ENCODE assay signal across 1 cellular context in the genomic region with DNA sequence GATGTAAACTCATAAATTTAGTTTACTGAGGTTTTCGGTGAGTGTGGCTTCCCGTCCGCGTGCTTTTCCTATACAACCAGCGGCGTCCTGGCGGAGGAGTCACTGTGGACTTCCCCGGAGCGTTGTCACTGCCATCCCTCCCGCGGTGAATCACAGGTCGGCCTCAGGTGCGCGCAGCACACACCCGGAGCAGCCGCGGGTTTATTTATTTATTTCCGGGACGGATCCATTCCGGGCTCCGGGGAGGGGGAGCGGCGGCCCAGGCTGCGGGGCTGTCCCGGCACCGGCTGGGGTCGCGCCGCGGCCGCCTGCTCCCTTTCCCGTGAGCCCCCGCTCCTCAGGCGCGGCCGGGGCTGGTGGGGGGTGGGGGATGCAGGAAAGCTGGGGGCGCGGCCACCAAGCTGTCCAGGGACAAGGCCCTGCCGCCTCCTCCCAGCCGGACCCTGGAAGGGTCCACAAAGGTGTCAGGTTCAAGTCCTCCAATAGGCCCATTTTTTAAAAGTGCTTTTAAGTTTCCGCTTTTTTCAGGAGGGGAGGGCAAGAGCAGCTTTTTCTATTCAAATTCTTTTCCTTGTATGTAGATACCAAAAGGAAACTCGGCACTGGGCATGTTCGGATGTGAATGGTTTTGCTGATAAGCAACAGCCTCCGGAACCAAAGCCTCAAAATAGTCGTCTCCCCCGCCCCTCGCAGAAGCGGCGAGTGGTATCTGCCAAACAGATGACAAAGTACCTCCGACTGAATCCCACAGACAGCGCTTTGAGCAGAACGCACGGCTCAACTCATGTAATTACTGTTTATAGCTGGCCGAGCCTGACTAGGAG.
A peak's percentile ranks its signal among the peaks of the same experiment; 100 is the strongest.
TF ChIP-seq lines count a peak whose summit lies in the region.

No MANE protein-coding gene starts in this region.

TF ChIP-seq in HepG2, 621 proteins besides CTCF, POLR2A, EP300 and RAD21 (continued from another document and continues in another):
- TF ChIP-seq, protein P1, sequence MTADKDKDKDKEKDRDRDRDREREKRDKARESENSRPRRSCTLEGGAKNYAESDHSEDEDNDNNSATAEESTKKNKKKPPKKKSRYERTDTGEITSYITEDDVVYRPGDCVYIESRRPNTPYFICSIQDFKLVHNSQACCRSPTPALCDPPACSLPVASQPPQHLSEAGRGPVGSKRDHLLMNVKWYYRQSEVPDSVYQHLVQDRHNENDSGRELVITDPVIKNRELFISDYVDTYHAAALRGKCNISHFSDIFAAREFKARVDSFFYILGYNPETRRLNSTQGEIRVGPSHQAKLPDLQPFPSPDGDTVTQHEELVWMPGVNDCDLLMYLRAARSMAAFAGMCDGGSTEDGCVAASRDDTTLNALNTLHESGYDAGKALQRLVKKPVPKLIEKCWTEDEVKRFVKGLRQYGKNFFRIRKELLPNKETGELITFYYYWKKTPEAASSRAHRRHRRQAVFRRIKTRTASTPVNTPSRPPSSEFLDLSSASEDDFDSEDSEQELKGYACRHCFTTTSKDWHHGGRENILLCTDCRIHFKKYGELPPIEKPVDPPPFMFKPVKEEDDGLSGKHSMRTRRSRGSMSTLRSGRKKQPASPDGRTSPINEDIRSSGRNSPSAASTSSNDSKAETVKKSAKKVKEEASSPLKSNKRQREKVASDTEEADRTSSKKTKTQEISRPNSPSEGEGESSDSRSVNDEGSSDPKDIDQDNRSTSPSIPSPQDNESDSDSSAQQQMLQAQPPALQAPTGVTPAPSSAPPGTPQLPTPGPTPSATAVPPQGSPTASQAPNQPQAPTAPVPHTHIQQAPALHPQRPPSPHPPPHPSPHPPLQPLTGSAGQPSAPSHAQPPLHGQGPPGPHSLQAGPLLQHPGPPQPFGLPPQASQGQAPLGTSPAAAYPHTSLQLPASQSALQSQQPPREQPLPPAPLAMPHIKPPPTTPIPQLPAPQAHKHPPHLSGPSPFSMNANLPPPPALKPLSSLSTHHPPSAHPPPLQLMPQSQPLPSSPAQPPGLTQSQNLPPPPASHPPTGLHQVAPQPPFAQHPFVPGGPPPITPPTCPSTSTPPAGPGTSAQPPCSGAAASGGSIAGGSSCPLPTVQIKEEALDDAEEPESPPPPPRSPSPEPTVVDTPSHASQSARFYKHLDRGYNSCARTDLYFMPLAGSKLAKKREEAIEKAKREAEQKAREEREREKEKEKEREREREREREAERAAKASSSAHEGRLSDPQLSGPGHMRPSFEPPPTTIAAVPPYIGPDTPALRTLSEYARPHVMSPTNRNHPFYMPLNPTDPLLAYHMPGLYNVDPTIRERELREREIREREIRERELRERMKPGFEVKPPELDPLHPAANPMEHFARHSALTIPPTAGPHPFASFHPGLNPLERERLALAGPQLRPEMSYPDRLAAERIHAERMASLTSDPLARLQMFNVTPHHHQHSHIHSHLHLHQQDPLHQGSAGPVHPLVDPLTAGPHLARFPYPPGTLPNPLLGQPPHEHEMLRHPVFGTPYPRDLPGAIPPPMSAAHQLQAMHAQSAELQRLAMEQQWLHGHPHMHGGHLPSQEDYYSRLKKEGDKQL (CRISPR knock-in tag; IDR thresholded peaks at IDR 0.05; ENCODE audit: low read depth), result no peak
- TF ChIP-seq, protein P2, sequence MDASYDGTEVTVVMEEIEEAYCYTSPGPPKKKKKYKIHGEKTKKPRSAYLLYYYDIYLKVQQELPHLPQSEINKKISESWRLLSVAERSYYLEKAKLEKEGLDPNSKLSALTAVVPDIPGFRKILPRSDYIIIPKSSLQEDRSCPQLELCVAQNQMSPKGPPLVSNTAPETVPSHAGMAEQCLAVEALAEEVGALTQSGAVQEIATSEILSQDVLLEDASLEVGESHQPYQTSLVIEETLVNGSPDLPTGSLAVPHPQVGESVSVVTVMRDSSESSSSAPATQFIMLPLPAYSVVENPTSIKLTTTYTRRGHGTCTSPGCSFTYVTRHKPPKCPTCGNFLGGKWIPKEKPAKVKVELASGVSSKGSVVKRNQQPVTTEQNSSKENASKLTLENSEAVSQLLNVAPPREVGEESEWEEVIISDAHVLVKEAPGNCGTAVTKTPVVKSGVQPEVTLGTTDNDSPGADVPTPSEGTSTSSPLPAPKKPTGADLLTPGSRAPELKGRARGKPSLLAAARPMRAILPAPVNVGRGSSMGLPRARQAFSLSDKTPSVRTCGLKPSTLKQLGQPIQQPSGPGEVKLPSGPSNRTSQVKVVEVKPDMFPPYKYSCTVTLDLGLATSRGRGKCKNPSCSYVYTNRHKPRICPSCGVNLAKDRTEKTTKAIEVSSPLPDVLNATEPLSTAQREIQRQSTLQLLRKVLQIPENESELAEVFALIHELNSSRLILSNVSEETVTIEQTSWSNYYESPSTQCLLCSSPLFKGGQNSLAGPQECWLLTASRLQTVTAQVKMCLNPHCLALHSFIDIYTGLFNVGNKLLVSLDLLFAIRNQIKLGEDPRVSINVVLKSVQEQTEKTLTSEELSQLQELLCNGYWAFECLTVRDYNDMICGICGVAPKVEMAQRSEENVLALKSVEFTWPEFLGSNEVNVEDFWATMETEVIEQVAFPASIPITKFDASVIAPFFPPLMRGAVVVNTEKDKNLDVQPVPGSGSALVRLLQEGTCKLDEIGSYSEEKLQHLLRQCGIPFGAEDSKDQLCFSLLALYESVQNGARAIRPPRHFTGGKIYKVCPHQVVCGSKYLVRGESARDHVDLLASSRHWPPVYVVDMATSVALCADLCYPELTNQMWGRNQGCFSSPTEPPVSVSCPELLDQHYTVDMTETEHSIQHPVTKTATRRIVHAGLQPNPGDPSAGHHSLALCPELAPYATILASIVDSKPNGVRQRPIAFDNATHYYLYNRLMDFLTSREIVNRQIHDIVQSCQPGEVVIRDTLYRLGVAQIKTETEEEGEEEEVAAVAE (CRISPR knock-in tag; IDR thresholded peaks at IDR 0.05; ENCODE audit: borderline replicate concordance), result no peak
- TF ChIP-seq, protein P3, sequence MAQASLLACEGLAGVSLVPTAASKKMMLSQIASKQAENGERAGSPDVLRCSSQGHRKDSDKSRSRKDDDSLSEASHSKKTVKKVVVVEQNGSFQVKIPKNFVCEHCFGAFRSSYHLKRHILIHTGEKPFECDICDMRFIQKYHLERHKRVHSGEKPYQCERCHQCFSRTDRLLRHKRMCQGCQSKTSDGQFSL (CRISPR knock-in tag; IDR thresholded peaks at IDR 0.05), result peak; percentile 66; the same call in 1 of the 2 replicates
- TF ChIP-seq NBN (conservative IDR thresholded peaks at IDR 0.05) (no peak), SETDB1 (CRISPR knock-in tag; IDR thresholded peaks at IDR 0.05; ENCODE audit: borderline replicate concordance) (no peak), KLF16 (CRISPR knock-in tag; IDR thresholded peaks at IDR 0.05) (peak in 1 of 2 experiments; percentile 53; a peak in 2 of 4 replicates), ISL2 (CRISPR knock-in tag; IDR thresholded peaks at IDR 0.05) (no peak), HOXA5 (CRISPR knock-in tag; IDR thresholded peaks at IDR 0.05) (peak; percentile 18; the same call in 1 of the 2 replicates), HNRNPUL1 (IDR thresholded peaks at IDR 0.05; ENCODE audit: low read depth, low read length) (no peak), STAT5B (CRISPR knock-in tag; IDR thresholded peaks at IDR 0.05) (no peak), ZNF550 (CRISPR knock-in tag; IDR thresholded peaks at IDR 0.05; ENCODE audit: borderline replicate concordance) (no peak), ZMYM3 (CRISPR knock-in tag; IDR thresholded peaks at IDR 0.05) (no peak), CHD4 (IDR thresholded peaks at IDR 0.05; ENCODE audit: borderline replicate concordance, low read length) (peak; percentile 67; the same call in 1 of the 2 replicates), POLR2G (IDR thresholded peaks at IDR 0.05; ENCODE audit: low read depth, low read length) (peak; percentile 62), NFIB (CRISPR knock-in tag; IDR thresholded peaks at IDR 0.05; ENCODE audit: borderline replicate concordance) (no peak), POLR2AphosphoS2 (IDR thresholded peaks at IDR 0.05; ENCODE audit: low read depth, low read length) (no peak)
- TF ChIP-seq, protein P4, sequence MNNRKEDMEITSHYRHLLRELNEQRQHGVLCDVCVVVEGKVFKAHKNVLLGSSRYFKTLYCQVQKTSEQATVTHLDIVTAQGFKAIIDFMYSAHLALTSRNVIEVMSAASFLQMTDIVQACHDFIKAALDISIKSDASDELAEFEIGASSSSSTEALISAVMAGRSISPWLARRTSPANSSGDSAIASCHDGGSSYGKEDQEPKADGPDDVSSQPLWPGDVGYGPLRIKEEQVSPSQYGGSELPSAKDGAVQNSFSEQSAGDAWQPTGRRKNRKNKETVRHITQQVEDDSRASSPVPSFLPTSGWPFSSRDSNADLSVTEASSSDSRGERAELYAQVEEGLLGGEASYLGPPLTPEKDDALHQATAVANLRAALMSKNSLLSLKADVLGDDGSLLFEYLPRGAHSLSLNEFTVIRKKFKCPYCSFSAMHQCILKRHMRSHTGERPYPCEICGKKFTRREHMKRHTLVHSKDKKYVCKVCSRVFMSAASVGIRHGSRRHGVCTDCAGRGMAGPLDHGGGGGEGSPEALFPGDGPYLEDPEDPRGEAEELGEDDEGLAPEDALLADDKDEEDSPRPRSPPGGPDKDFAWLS (CRISPR knock-in tag; IDR thresholded peaks at IDR 0.05; ENCODE audit: borderline replicate concordance), result no peak
- TF ChIP-seq, protein P5, sequence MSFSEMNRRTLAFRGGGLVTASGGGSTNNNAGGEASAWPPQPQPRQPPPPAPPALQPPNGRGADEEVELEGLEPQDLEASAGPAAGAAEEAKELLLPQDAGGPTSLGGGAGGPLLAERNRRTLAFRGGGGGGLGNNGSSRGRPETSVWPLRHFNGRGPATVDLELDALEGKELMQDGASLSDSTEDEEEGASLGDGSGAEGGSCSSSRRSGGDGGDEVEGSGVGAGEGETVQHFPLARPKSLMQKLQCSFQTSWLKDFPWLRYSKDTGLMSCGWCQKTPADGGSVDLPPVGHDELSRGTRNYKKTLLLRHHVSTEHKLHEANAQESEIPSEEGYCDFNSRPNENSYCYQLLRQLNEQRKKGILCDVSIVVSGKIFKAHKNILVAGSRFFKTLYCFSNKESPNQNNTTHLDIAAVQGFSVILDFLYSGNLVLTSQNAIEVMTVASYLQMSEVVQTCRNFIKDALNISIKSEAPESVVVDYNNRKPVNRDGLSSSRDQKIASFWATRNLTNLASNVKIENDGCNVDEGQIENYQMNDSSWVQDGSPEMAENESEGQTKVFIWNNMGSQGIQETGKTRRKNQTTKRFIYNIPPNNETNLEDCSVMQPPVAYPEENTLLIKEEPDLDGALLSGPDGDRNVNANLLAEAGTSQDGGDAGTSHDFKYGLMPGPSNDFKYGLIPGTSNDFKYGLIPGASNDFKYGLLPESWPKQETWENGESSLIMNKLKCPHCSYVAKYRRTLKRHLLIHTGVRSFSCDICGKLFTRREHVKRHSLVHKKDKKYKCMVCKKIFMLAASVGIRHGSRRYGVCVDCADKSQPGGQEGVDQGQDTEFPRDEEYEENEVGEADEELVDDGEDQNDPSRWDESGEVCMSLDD (CRISPR knock-in tag; IDR thresholded peaks at IDR 0.05; ENCODE audit: borderline replicate concordance), result no peak
- TF ChIP-seq, protein P6, sequence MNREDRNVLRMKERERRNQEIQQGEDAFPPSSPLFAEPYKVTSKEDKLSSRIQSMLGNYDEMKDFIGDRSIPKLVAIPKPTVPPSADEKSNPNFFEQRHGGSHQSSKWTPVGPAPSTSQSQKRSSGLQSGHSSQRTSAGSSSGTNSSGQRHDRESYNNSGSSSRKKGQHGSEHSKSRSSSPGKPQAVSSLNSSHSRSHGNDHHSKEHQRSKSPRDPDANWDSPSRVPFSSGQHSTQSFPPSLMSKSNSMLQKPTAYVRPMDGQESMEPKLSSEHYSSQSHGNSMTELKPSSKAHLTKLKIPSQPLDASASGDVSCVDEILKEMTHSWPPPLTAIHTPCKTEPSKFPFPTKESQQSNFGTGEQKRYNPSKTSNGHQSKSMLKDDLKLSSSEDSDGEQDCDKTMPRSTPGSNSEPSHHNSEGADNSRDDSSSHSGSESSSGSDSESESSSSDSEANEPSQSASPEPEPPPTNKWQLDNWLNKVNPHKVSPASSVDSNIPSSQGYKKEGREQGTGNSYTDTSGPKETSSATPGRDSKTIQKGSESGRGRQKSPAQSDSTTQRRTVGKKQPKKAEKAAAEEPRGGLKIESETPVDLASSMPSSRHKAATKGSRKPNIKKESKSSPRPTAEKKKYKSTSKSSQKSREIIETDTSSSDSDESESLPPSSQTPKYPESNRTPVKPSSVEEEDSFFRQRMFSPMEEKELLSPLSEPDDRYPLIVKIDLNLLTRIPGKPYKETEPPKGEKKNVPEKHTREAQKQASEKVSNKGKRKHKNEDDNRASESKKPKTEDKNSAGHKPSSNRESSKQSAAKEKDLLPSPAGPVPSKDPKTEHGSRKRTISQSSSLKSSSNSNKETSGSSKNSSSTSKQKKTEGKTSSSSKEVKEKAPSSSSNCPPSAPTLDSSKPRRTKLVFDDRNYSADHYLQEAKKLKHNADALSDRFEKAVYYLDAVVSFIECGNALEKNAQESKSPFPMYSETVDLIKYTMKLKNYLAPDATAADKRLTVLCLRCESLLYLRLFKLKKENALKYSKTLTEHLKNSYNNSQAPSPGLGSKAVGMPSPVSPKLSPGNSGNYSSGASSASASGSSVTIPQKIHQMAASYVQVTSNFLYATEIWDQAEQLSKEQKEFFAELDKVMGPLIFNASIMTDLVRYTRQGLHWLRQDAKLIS (CRISPR knock-in tag; IDR thresholded peaks at IDR 0.05), result 0 out of 2 replicates have a peak, but pooled peaks have one; percentile 1
- TF ChIP-seq, protein P7, sequence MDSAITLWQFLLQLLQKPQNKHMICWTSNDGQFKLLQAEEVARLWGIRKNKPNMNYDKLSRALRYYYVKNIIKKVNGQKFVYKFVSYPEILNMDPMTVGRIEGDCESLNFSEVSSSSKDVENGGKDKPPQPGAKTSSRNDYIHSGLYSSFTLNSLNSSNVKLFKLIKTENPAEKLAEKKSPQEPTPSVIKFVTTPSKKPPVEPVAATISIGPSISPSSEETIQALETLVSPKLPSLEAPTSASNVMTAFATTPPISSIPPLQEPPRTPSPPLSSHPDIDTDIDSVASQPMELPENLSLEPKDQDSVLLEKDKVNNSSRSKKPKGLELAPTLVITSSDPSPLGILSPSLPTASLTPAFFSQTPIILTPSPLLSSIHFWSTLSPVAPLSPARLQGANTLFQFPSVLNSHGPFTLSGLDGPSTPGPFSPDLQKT (CRISPR knock-in tag; IDR thresholded peaks at IDR 0.05; ENCODE audit: borderline replicate concordance), result no peak
- TF ChIP-seq, protein P8, sequence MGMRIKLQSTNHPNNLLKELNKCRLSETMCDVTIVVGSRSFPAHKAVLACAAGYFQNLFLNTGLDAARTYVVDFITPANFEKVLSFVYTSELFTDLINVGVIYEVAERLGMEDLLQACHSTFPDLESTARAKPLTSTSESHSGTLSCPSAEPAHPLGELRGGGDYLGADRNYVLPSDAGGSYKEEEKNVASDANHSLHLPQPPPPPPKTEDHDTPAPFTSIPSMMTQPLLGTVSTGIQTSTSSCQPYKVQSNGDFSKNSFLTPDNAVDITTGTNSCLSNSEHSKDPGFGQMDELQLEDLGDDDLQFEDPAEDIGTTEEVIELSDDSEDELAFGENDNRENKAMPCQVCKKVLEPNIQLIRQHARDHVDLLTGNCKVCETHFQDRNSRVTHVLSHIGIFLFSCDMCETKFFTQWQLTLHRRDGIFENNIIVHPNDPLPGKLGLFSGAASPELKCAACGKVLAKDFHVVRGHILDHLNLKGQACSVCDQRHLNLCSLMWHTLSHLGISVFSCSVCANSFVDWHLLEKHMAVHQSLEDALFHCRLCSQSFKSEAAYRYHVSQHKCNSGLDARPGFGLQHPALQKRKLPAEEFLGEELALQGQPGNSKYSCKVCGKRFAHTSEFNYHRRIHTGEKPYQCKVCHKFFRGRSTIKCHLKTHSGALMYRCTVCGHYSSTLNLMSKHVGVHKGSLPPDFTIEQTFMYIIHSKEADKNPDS (CRISPR knock-in tag; IDR thresholded peaks at IDR 0.05), result no peak
